8 cellular contexts compared by ENCODE assay signal in the genomic region with DNA sequence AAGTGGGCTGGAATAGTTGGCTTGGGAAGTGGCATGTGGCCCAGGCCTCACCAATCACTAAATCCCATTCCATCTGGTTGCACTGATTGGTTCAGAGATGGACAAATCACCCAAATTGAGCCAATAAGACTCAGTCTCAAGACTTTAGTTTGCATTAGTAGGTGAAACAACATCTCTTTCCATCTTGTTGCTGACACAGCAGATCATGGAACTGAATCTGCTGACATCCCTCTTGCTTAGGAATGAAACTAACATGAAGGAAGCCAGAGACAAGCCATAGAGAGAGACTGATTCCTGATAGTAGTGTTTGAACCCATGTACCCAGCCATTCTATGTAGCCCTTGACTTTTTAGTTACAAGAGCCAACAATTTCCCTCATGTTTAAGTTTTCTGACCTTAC.
"Had no signal": no experiment of that assay in that cellular context is flagged by ENCODE, and none has a peak within 500 bp of the region (broad histone marks: within the 10 kb centered on the region; RNA-seq: fewer than 3 reads in every experiment).

No MANE protein-coding gene starts in this region.

- FAIRE-seq: G401.6, GM12878, GM12891, GM12892, GM18507, GM19239 had no signal

- H3K4me3 ChIP-seq: GM12878 had no signal

- ATAC-seq: GM12878 had no signal

- DNase-seq: GDM1, GF-D8 had no signal
